In genomic region chr2:60335533-60336237, GRCh38 we compare ENCODE assay signal across 15 cellular contexts.
A peak's percentile ranks its signal among the peaks of the same experiment; 100 is the strongest.
DNase-seq lines count a peak whose midpoint lies in the region; ATAC-seq and TF ChIP-seq lines count a peak whose summit lies in the region.
"Had no signal": no experiment of that assay in that cellular context is flagged by ENCODE, and none has a peak within 500 bp of the region (broad histone marks: within the 10 kb centered on the region; RNA-seq: fewer than 3 reads in every experiment).

No MANE protein-coding gene starts in this region.

- TF ChIP-seq CTCF in spleen (IDR thresholded peaks at IDR 0.05 in 8 of 11, conservative IDR thresholded peaks at IDR 0.05 in 3 of 11) (no peak), Peyer's patch (IDR thresholded peaks at IDR 0.05) (no peak)

- H3K27me3 ChIP-seq in spleen (replicated peaks in 1 of 7): no peaks in the 10 kb centered on the region
- no peaks in the 10 kb centered on the region for H3K27me3 ChIP-seq in Peyer's patch
- H3K27me3 ChIP-seq: brain microvascular endothelial cell had no signal

- peaks cover 0 to 42% (median 26%) of the 10 kb centered on the region in 6 donors for H3K4me1 ChIP-seq in spleen
- H3K4me1 ChIP-seq in Peyer's patch: no peaks in the 10 kb centered on the region

- H3K36me3 ChIP-seq in spleen (no peaks in the 10 kb centered on the region), Peyer's patch (no peaks in the 10 kb centered on the region)
- H3K36me3 ChIP-seq: brain microvascular endothelial cell had no signal

- intact Hi-C loops in spleen (cut with DNase I; ENCODE audit: low total_unique reads): no loop called here

- H3K4me3 ChIP-seq in spleen: no peak overlapping the region
- H3K4me3 ChIP-seq in Peyer's patch: no peak overlapping the region

- H3K27me3 Mint-ChIP-seq in naive thymus-derived CD8-positive, alpha-beta T cell: peaks cover 0 to 11% (median 0%) of the 10 kb centered on the region in 5 donors
- H3K27me3 Mint-ChIP-seq: activated naive CD8-positive, alpha-beta T cell; activated T-cell treated with anti-CD3 and anti-CD28 coated beads, Interleukin-2, amount 50 U/mL, for 24 hours had no signal

- no peak overlapping the region for H3K27ac Mint-ChIP-seq in naive thymus-derived CD8-positive, alpha-beta T cell
- H3K27ac Mint-ChIP-seq: activated naive CD8-positive, alpha-beta T cell; activated T-cell treated with anti-CD3 and anti-CD28 coated beads, Interleukin-2, amount 50 U/mL, for 24 hours had no signal

- 47 to 74% (median 57%) methylated on average over 13 of the region's 13 CpGs for WGBS in spleen, 5 donors

- H3K9me3 ChIP-seq in spleen (no peaks in the 10 kb centered on the region), Peyer's patch (no peaks in the 10 kb centered on the region)

- peaks cover 0 to 35% (median 1%) of the 10 kb centered on the region in 4 donors for H3K4me1 Mint-ChIP-seq in naive thymus-derived CD8-positive, alpha-beta T cell

- no peaks in the 10 kb centered on the region for H3K9me3 Mint-ChIP-seq in naive thymus-derived CD8-positive, alpha-beta T cell
- H3K9me3 Mint-ChIP-seq: activated T-cell treated with anti-CD3 and anti-CD28 coated beads, Interleukin-2, amount 50 U/mL, for 24 hours had no signal

- POLR2A ChIA-PET in naive thymus-derived CD8-positive, alpha-beta T cell (lab: Charles Lee): no interaction called here

- H3K4me3 Mint-ChIP-seq in naive thymus-derived CD8-positive, alpha-beta T cell: no peak overlapping the region
- H3K4me3 Mint-ChIP-seq: activated naive CD8-positive, alpha-beta T cell; activated T-cell treated with anti-CD3 and anti-CD28 coated beads, Interleukin-2, amount 50 U/mL, for 24 hours had no signal

- DNase-seq in HuH-7.5 (ENCODE audit: low spot score) (peak; percentile 22), NOMO-1 treated with dmso at 0.1 percent for 144 hours (lab: John Stamatoyannopoulos, UW; ENCODE audit: unreplicated experiment) (peak; percentile 18), foreskin melanocyte (peak; percentile 61), spleen (no peak), Peyer's patch (no peak)
- no peak for DNase-seq in naive thymus-derived CD8-positive, alpha-beta T cell
- DNase-seq: activated CD4-positive, alpha-beta T cell treated with anti-CD3 and anti-CD28 coated beads, Interleukin-2, amount 50 U/mL, for 1 hour; activated T-cell treated with anti-CD3 and anti-CD28 coated beads, Interleukin-2, amount 50 U/mL, for 24 hours; brain microvascular endothelial cell; hippocampal formation; NCI-H1694 treated with DMSO at 0.1 percent for 48 hours; NCI-H524 treated with DMSO at 0.1 percent for 48 hours; stimulated activated CD4-positive, alpha-beta T cell treated with anti-CD3 and anti-CD28 coated beads, Interleukin-15, amount 100 ng/mL, for 24 hours had no signal

- TF ChIP-seq POLR2A in spleen (IDR thresholded peaks at IDR 0.05) (no peak), Peyer's patch (IDR thresholded peaks at IDR 0.05) (no peak)

- no peaks in the 10 kb centered on the region for H3K36me3 Mint-ChIP-seq in naive thymus-derived CD8-positive, alpha-beta T cell
- H3K36me3 Mint-ChIP-seq: activated naive CD8-positive, alpha-beta T cell had no signal

- peak overlapping the region in 5 of 8 donors; percentile 23 to 86 (median 76) for H3K27ac ChIP-seq in spleen
- peak overlapping the region in 1 of 4 donors; percentile 72 for H3K27ac ChIP-seq in Peyer's patch
- H3K27ac ChIP-seq: brain microvascular endothelial cell had no signal

- ATAC-seq in GM19324 (IDR thresholded peaks at IDR 0.05; ENCODE audit: low FRiP score, unreplicated experiment): no peak
- ATAC-seq in naive thymus-derived CD8-positive, alpha-beta T cell: no peak

Comparison
In these comparisons a context has a peak if more than half of its experiments do, and no peak if none do; other contexts are left out.
1. DNase-seq: peak in HuH-7.5 (single experiment), NOMO-1 treated with dmso at 0.1 percent for 144 hours (single experiment) and foreskin melanocyte (single experiment); none in spleen (single experiment), naive thymus-derived CD8-positive, alpha-beta T cell (0 of 10) and Peyer's patch (0 of 3).